ENCODE assay signal across 11 cellular contexts in genomic region chr16:70694517-70695218, GRCh38. TPM values are rescaled to one million over a fixed set of nuclear protein-coding genes. Genes with fewer than 3 reads are reported as not detected.
DNase-seq lines count a peak whose midpoint lies in the region; ATAC-seq and TF ChIP-seq lines count a peak whose summit lies in the region.
"Had no signal": no experiment of that assay in that cellular context is flagged by ENCODE, and none has a peak within 500 bp of the region (broad histone marks: within the 10 kb centered on the region; RNA-seq: fewer than 3 reads in every experiment).

No MANE protein-coding gene starts in this region.

- no peaks in the 10 kb centered on the region for H3K27me3 Mint-ChIP-seq in natural killer cell treated with Interleukin-12 subunit alpha and Interleukin-12 subunit beta and Interleukin-15 and Interleukin-18, amount 100 ng/mL, for 72 hours
- H3K27me3 Mint-ChIP-seq: activated CD8-positive, alpha-beta memory T cell treated with anti-CD3 and anti-CD28 coated beads, Interleukin-2, amount 10 ng/mL, durations not matched to agents 7 days and 5 days had no signal

- peak overlapping the region; percentile 100 for H3K27ac ChIP-seq in RWPE1
- no peak overlapping the region for H3K27ac ChIP-seq in foreskin keratinocyte
- H3K27ac ChIP-seq in gastrocnemius medialis = peak overlapping the region; percentile 88 to 97 (median 94)
- H3K27ac ChIP-seq: brain microvascular endothelial cell had no signal

- H3K4me3 ChIP-seq in gastrocnemius medialis (no peak overlapping the region), HAP-1 (no peak overlapping the region)

- H3K4me1 ChIP-seq in foreskin keratinocyte = peaks cover 37% of the 10 kb centered on the region
- peaks cover 77 to 92% of the 10 kb centered on the region in 2 donors for H3K4me1 ChIP-seq in gastrocnemius medialis
- H3K4me1 ChIP-seq in HAP-1 = no peaks in the 10 kb centered on the region

- in situ Hi-C loops in gastrocnemius medialis (cut with MboI; ENCODE audit: low sequenced_read_pairs in 4 of 4) = no loop called here
- in situ Hi-C loops in HAP-1 (cut with MboI; ENCODE audit: low sequenced_read_pairs) = no loop called here

- no peak for TF ChIP-seq POLR2A in gastrocnemius medialis (IDR thresholded peaks at IDR 0.05)

- no peaks in the 10 kb centered on the region for H3K36me3 Mint-ChIP-seq in natural killer cell treated with Interleukin-12 subunit alpha and Interleukin-12 subunit beta and Interleukin-15 and Interleukin-18, amount 100 ng/mL, for 72 hours
- H3K36me3 Mint-ChIP-seq: activated CD8-positive, alpha-beta memory T cell treated with anti-CD3 and anti-CD28 coated beads, Interleukin-2, amount 10 ng/mL, durations not matched to agents 7 days and 5 days had no signal

- H3K9me3 ChIP-seq in gastrocnemius medialis (no peaks in the 10 kb centered on the region), HAP-1 (no peaks in the 10 kb centered on the region)

- ATAC-seq in foreskin keratinocyte (peak; percentile 1), gastrocnemius medialis (no peak), HG03520 (IDR thresholded peaks at IDR 0.05; ENCODE audit: unreplicated experiment) (no peak), GM18907 (IDR thresholded peaks at IDR 0.05; ENCODE audit: unreplicated experiment) (no peak)
- no peak for ATAC-seq in natural killer cell treated with Interleukin-12 subunit alpha and Interleukin-12 subunit beta and Interleukin-15 and Interleukin-18, amount 100 ng/mL, for 72 hours

- CTCF ChIA-PET in RWPE1 (lab: Yijun Ruan, JAX) = interaction anchor here (0.9 to 1.1 kb wide), 2 partner anchors 20 to 77 kb away, joined by 3 to 4 read pairs; no protein-coding TSS in a partner anchor

- no peak for TF ChIP-seq CTCF in RWPE1 (conservative IDR thresholded peaks at IDR 0.05; ENCODE audit: low read depth)
- no peak for TF ChIP-seq CTCF in foreskin keratinocyte (conservative IDR thresholded peaks at IDR 0.05)
- TF ChIP-seq CTCF in gastrocnemius medialis (IDR thresholded peaks at IDR 0.05 in 4 of 5, conservative IDR thresholded peaks at IDR 0.05 in 1 of 5) = no peak

- POLR2A ChIA-PET in RWPE1 (lab: Yijun Ruan, JAX; ENCODE audit: low non-redundant PET) = interaction anchor here (0.7 kb wide), 1 partner anchor 12 kb away, joined by 6 read pairs; no protein-coding TSS in a partner anchor

- no peak overlapping the region for H3K27ac Mint-ChIP-seq in natural killer cell treated with Interleukin-12 subunit alpha and Interleukin-12 subunit beta and Interleukin-15 and Interleukin-18, amount 100 ng/mL, for 72 hours

- H3K36me3 ChIP-seq in gastrocnemius medialis (no peaks in the 10 kb centered on the region), HAP-1 (replicated peaks) (no peaks in the 10 kb centered on the region)
- H3K36me3 ChIP-seq: brain microvascular endothelial cell had no signal

- DNase-seq in ELR (ENCODE audit: low read depth) (peak; percentile 58), RWPE1 (ENCODE audit: low spot score) (no peak), foreskin keratinocyte (no peak), gastrocnemius medialis (no peak), HAP-1 (ENCODE audit: low spot score in 2 of 2) (no peak)
- DNase-seq in natural killer cell treated with Interleukin-12 subunit alpha and Interleukin-12 subunit beta and Interleukin-15 and Interleukin-18, amount 100 ng/mL, for 72 hours (ENCODE audit: low spot score) = no peak
- DNase-seq: NCI-H1930 had no signal

- intact Hi-C loops in gastrocnemius medialis (cut with DNase I; ENCODE audit: low total_unique reads) = no loop called here

- H3K9me3 Mint-ChIP-seq in natural killer cell treated with Interleukin-12 subunit alpha and Interleukin-12 subunit beta and Interleukin-15 and Interleukin-18, amount 100 ng/mL, for 72 hours = no peaks in the 10 kb centered on the region

- no peak overlapping the region for H3K4me3 Mint-ChIP-seq in natural killer cell treated with Interleukin-12 subunit alpha and Interleukin-12 subunit beta and Interleukin-15 and Interleukin-18, amount 100 ng/mL, for 72 hours
- H3K4me3 Mint-ChIP-seq: activated CD8-positive, alpha-beta memory T cell treated with anti-CD3 and anti-CD28 coated beads, Interleukin-2, amount 10 ng/mL, durations not matched to agents 7 days and 5 days had no signal

- peaks cover 0 to 20% of the 10 kb centered on the region in 2 donors for H3K4me1 Mint-ChIP-seq in natural killer cell treated with Interleukin-12 subunit alpha and Interleukin-12 subunit beta and Interleukin-15 and Interleukin-18, amount 100 ng/mL, for 72 hours (ENCODE audit: low read depth in 2 of 2)

- H3K27me3 ChIP-seq in foreskin keratinocyte (no peaks in the 10 kb centered on the region), gastrocnemius medialis (no peaks in the 10 kb centered on the region), HAP-1 (ENCODE audit: low read depth) (no peaks in the 10 kb centered on the region)
- H3K27me3 ChIP-seq: brain microvascular endothelial cell had no signal

RNA-seq across cellular contexts. Expression of gene MTSS2, which starts 8.8 kb away (rescaled TPM):
- total RNA-seq in foreskin keratinocyte = 31.0 and 40.9 TPM in 2 replicates
- polyA plus RNA-seq in foreskin keratinocyte = 12.5 and 17.4 TPM in 2 replicates
- total RNA-seq in gastrocnemius medialis = 100 to 1,000 TPM in 1 of 4 donors, 10 to 100 TPM in 3; 42.6 to 160 (median 93.9) TPM
- 1 to 10 TPM in 1 of 2 donors, under 1 TPM in 1; 0.70 to 1.5 TPM for total RNA-seq in natural killer cell treated with Interleukin-12 subunit alpha and Interleukin-12 subunit beta and Interleukin-15 and Interleukin-18, amount 100 ng/mL, for 72 hours

RNA-seq across cellular contexts. Expression of gene IL34, which starts 48.3 kb away (rescaled TPM):
- 0.11 and 0.17 TPM in 2 replicates for total RNA-seq in foreskin keratinocyte
- polyA plus RNA-seq in foreskin keratinocyte = 0.13 and 0.19 TPM in 2 replicates
- 10 to 100 TPM in 3 of 4 donors, under 1 TPM in 1; 0.71 to 93.0 (median 22.1) TPM for total RNA-seq in gastrocnemius medialis
- 1 to 10 TPM in 1 of 2 donors, not detected in 1; 1.2 TPM for total RNA-seq in natural killer cell treated with Interleukin-12 subunit alpha and Interleukin-12 subunit beta and Interleukin-15 and Interleukin-18, amount 100 ng/mL, for 72 hours
- total RNA-seq: activated CD8-positive, alpha-beta memory T cell treated with anti-CD3 and anti-CD28 coated beads, Interleukin-2, amount 10 ng/mL, durations not matched to agents 7 days and 5 days had no signal

Comparison
In these comparisons a context has a peak if more than half of its experiments do, and no peak if none do; other contexts are left out.
1. RNA of gene MTSS2, which starts 8.8 kb away (total RNA-seq): 42.6 to 160 TPM in gastrocnemius medialis and 31.0 to 40.9 TPM in foreskin keratinocyte; 0.70 to 1.5 TPM in natural killer cell treated with Interleukin-12 subunit alpha and Interleukin-12 subunit beta and Interleukin-15 and Interleukin-18, amount 100 ng/mL, for 72 hours; every median in the first group is over 10 times any median in the second.